8 cellular contexts compared by ENCODE assay signal in the genomic region with DNA sequence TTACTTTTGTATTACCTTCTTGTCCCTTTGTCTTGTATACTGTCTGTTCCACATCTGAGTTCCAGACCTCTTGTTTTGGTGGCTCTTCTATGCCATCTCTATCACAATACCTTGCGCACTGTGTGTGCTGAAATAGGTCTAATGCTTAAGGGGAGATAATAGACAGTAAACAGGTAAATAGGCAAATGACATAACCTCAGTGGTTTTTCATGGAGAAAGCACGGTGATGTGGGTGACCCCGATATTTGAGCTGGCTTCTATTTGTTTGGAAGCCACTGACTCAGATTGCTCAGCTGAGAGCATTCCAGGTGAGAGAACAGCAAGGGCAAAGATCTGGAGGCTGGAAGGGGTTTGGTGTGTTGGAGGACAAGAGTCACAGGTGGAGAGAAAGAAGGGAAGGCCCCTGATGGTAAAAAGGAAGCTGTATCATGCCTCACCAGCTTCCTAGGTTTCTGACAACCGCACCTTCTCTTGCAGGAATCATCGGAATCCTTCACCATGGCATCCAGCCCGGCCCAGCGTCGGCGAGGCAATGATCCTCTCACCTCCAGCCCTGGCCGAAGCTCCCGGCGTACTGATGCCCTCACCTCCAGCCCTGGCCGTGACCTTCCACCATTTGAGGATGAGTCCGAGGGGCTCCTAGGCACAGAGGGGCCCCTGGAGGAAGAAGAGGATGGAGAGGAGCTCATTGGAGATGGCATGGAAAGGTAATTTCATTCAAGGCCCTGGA. TPM values are rescaled to one million over a fixed set of nuclear protein-coding genes. Genes with fewer than 3 reads are reported as not detected.
DNase-seq lines count a peak whose midpoint lies in the region; ATAC-seq lines count a peak whose summit lies in the region.

No MANE protein-coding gene starts in this region.

- POLR2A ChIA-PET in activated CD4-positive, alpha-beta memory T cell treated with anti-CD3 and anti-CD28 coated beads for 36 hours (lab: Charles Lee), result interaction anchor here (0.8 to 3.6 kb wide), 5 partner anchors 10 to 525 kb away, joined by 3 to 15 read pairs (median 4); a partner anchor contains a TSS

- peaks cover 17% of the 10 kb centered on the region for H3K4me1 ChIP-seq in thymus (ENCODE audit: control insufficient read depth, insufficient read depth, low read length)

- H3K36me3 Mint-ChIP-seq in activated CD4-positive, alpha-beta T cell treated with anti-CD3 and anti-CD28 coated beads, Interleukin-2, amount 10 ng/mL, durations not matched to agents 24 days and 14 days (ENCODE audit: low read depth), result peaks cover 33% of the 10 kb centered on the region
- peaks cover 39% of the 10 kb centered on the region for H3K36me3 Mint-ChIP-seq in activated CD4-positive, alpha-beta memory T cell treated with anti-CD3 and anti-CD28 coated beads for 36 hours

- no peak for DNase-seq in activated CD4-positive, alpha-beta T cell treated with anti-CD3 and anti-CD28 coated beads, Interleukin-2, amount 10 ng/mL, durations not matched to agents 24 days and 14 days
- DNase-seq in activated CD4-positive, alpha-beta T cell treated with anti-CD3 and anti-CD28 coated beads, Interleukin-2, amount 50 U/mL, for 48 hours, result no peak
- DNase-seq in activated CD4-positive, alpha-beta memory T cell treated with anti-CD3 and anti-CD28 coated beads for 36 hours, result no peak
- no peak for DNase-seq in NCI-H510A (lab: John Stamatoyannopoulos, UW)
- DNase-seq in NAMALWA (ENCODE audit: low spot score), result no peak

- intact Hi-C loops in activated CD4-positive, alpha-beta T cell treated with anti-CD3 and anti-CD28 coated beads, Interleukin-2, amount 10 ng/mL, durations not matched to agents 24 days and 14 days (cut with micrococcal nuclease), result loop anchor here (1.0 to 2.0 kb wide), 3 partner anchors 9 to 454 kb away; a partner anchor contains a TSS
- intact Hi-C loops in activated CD4-positive, alpha-beta memory T cell treated with anti-CD3 and anti-CD28 coated beads for 36 hours (cut with micrococcal nuclease), result loop anchor here (1.0 to 5.0 kb wide), 5 partner anchors 9 to 453 kb away; a partner anchor contains a TSS

- CTCF ChIA-PET in activated CD4-positive, alpha-beta memory T cell treated with anti-CD3 and anti-CD28 coated beads for 36 hours (lab: Charles Lee), result interaction anchor here (0.9 to 4.2 kb wide), 3 partner anchors 10 to 52 kb away, joined by 3 to 29 read pairs (median 3); no protein-coding TSS in a partner anchor

- no peaks in the 10 kb centered on the region for H3K27me3 ChIP-seq in thymus (ENCODE audit: control insufficient read depth, insufficient read depth)

- peak overlapping the region; percentile 94 for H3K4me3 ChIP-seq in iPS-18c (ENCODE audit: insufficient read depth, low read depth, low read length)
- peak overlapping the region; percentile 65 for H3K4me3 ChIP-seq in thymus (ENCODE audit: low read length)

- H3K36me3 ChIP-seq in thymus (ENCODE audit: control insufficient read depth, insufficient read depth), result peaks cover under 1% of the 10 kb centered on the region

- H3K27me3 Mint-ChIP-seq in activated CD4-positive, alpha-beta T cell treated with anti-CD3 and anti-CD28 coated beads, Interleukin-2, amount 10 ng/mL, durations not matched to agents 24 days and 14 days, result no peaks in the 10 kb centered on the region
- no peaks in the 10 kb centered on the region for H3K27me3 Mint-ChIP-seq in activated CD4-positive, alpha-beta memory T cell treated with anti-CD3 and anti-CD28 coated beads for 36 hours

- H3K4me1 Mint-ChIP-seq in activated CD4-positive, alpha-beta T cell treated with anti-CD3 and anti-CD28 coated beads, Interleukin-2, amount 10 ng/mL, durations not matched to agents 24 days and 14 days, result peaks cover 41% of the 10 kb centered on the region
- peaks cover 44% of the 10 kb centered on the region for H3K4me1 Mint-ChIP-seq in activated CD4-positive, alpha-beta memory T cell treated with anti-CD3 and anti-CD28 coated beads for 36 hours (ENCODE audit: low read depth)

- H3K27ac ChIP-seq in thymus (ENCODE audit: low read depth), result no peak overlapping the region

- H3K4me3 Mint-ChIP-seq in activated CD4-positive, alpha-beta T cell treated with anti-CD3 and anti-CD28 coated beads, Interleukin-2, amount 10 ng/mL, durations not matched to agents 24 days and 14 days, result peak overlapping the region; percentile 90
- peak overlapping the region; percentile 92 for H3K4me3 Mint-ChIP-seq in activated CD4-positive, alpha-beta memory T cell treated with anti-CD3 and anti-CD28 coated beads for 36 hours

- WGBS in thymus, result 84% methylated on average over 14 of the region's 14 CpGs

- H3K9me3 ChIP-seq in iPS-18c (ENCODE audit: control insufficient read depth, insufficient read depth, low read length) (no peaks in the 10 kb centered on the region), thymus (ENCODE audit: control insufficient read depth) (no peaks in the 10 kb centered on the region)

- no peaks in the 10 kb centered on the region for H3K9me3 Mint-ChIP-seq in activated CD4-positive, alpha-beta T cell treated with anti-CD3 and anti-CD28 coated beads, Interleukin-2, amount 10 ng/mL, durations not matched to agents 24 days and 14 days
- H3K9me3 Mint-ChIP-seq in activated CD4-positive, alpha-beta memory T cell treated with anti-CD3 and anti-CD28 coated beads for 36 hours, result no peaks in the 10 kb centered on the region

- peak overlapping the region; percentile 95 for H3K27ac Mint-ChIP-seq in activated CD4-positive, alpha-beta T cell treated with anti-CD3 and anti-CD28 coated beads, Interleukin-2, amount 10 ng/mL, durations not matched to agents 24 days and 14 days
- H3K27ac Mint-ChIP-seq in activated CD4-positive, alpha-beta memory T cell treated with anti-CD3 and anti-CD28 coated beads for 36 hours, result peak overlapping the region; percentile 90

- no peak for ATAC-seq in GM21367 (IDR thresholded peaks at IDR 0.05; ENCODE audit: unreplicated experiment)

RNA-seq across cellular contexts. Expression of a gene that starts 0.8 kb away (rescaled TPM):
- 229 and 237 TPM in 2 replicates for total RNA-seq in activated CD4-positive, alpha-beta T cell treated with anti-CD3 and anti-CD28 coated beads, Interleukin-2, amount 10 ng/mL, durations not matched to agents 24 days and 14 days
- 100 to 1,000 TPM; 216 to 218 TPM for total RNA-seq in activated CD4-positive, alpha-beta memory T cell treated with anti-CD3 and anti-CD28 coated beads for 36 hours
- 5.1 TPM for polyA plus RNA-seq in thymus

RNA-seq across cellular contexts. Expression of a gene that starts 8.5 kb away (rescaled TPM):
- 32.9 and 37.2 TPM in 2 replicates for total RNA-seq in activated CD4-positive, alpha-beta T cell treated with anti-CD3 and anti-CD28 coated beads, Interleukin-2, amount 10 ng/mL, durations not matched to agents 24 days and 14 days
- total RNA-seq in activated CD4-positive, alpha-beta memory T cell treated with anti-CD3 and anti-CD28 coated beads for 36 hours, result 10 to 100 TPM; 18.7 to 20.9 TPM
- 20.0 TPM for polyA plus RNA-seq in thymus

RNA-seq across cellular contexts. Expression of a gene that starts 30.0 kb away (rescaled TPM):
- 9.2 and 9.8 TPM in 2 replicates for total RNA-seq in activated CD4-positive, alpha-beta T cell treated with anti-CD3 and anti-CD28 coated beads, Interleukin-2, amount 10 ng/mL, durations not matched to agents 24 days and 14 days
- total RNA-seq in activated CD4-positive, alpha-beta memory T cell treated with anti-CD3 and anti-CD28 coated beads for 36 hours, result 1 to 10 TPM; 1.2 to 1.3 TPM
- 2.2 TPM for polyA plus RNA-seq in thymus
